ENCODE assay signal across 8 cellular contexts in the genomic region with DNA sequence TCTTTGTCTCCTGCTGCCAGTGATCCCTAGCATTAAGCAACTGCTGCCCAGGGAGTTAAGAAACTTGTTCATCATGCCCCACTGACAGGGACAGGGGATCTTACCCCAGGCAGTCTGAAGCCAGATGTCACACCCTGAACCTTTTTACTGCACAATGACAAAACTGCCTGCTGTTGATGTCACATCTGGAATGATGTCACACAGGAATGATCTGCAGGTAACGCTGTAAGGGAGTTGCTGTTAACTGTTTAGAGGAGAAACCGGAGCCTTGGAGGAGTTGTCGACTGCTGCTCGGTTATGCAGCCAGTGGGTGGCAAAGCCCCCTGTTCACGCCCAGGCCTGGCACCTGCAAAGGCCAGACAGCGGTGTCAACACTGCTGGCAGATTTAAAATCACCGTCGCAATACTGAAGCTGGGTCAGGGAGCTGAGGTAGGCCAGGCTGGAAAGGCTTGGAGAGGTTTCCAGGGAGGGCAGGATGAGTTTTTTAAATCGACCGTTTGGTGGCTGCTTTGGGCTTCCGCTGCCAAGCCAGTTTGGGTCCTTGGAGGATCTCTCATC. TPM values are rescaled to one million over a fixed set of nuclear protein-coding genes. Genes with fewer than 3 reads are reported as not detected.
A peak's percentile ranks its signal among the peaks of the same experiment; 100 is the strongest.
DNase-seq lines count a peak whose midpoint lies in the region; ATAC-seq and TF ChIP-seq lines count a peak whose summit lies in the region.

No MANE protein-coding gene starts in this region.

- H3K36me3 ChIP-seq in Panc1 (ENCODE audit: control insufficient read depth, insufficient read depth, low read length) (no peaks in the 10 kb centered on the region), fibroblast of lung (ENCODE audit: control insufficient read depth, insufficient read depth, low read length) (no peaks in the 10 kb centered on the region), psoas muscle (ENCODE audit: insufficient read depth in 1 of 2, low read depth in 1 of 2) (no peaks in the 10 kb centered on the region)

- peak; percentile 55 for ATAC-seq in Panc1
- ATAC-seq in psoas muscle = peak in 1 of 4 donors; percentile 5
- no peak for ATAC-seq in GM18907 (IDR thresholded peaks at IDR 0.05; ENCODE audit: unreplicated experiment)

- intact Hi-C loops in Panc1 (cut with micrococcal nuclease; ENCODE audit: unreplicated experiment) (no loop called here), psoas muscle (cut with DNase I) (no loop called here)

- H3K4me3 ChIP-seq in GM12864 (ENCODE audit: low read depth, low read length) (peak overlapping the region; percentile 61), Panc1 (ENCODE audit: low read depth in 2 of 2, low read length in 2 of 2) (peak overlapping the region; percentile 47 to 74), fibroblast of lung (replicated peaks in 1 of 4; ENCODE audit: control extremely low read depth in 1 of 4, insufficient read depth in 1 of 4, low read depth in 3 of 4, low read length in 4 of 4) (peak overlapping the region; percentile 26 to 59 (median 42)), psoas muscle (peak overlapping the region; percentile 70)

- no peak overlapping the region for H3K9ac ChIP-seq in fibroblast of lung (ENCODE audit: insufficient read depth, low read length)

- CTCF ChIA-PET in Panc1 (lab: Charles Lee) = interaction anchor here (0.6 to 1.9 kb wide), 8 partner anchors 14 to 114 kb away, joined by 3 to 6 read pairs (median 4); no protein-coding TSS in a partner anchor

- DNase-seq in GM12864 (ENCODE audit: low read depth) (no peak), Panc1 (ENCODE audit: low read depth, low spot score) (no peak), fibroblast of lung (ENCODE audit: low read depth in 2 of 2) (no peak), psoas muscle (no peak), AG08396 (ENCODE audit: low spot score) (no peak), UCSD-AML1 (lab: John Stamatoyannopoulos, UW; ENCODE audit: unreplicated experiment) (no peak)
- no peak for DNase-seq in activated CD4-positive, CD25-positive, alpha-beta regulatory T cell treated with anti-CD3 and anti-CD28 coated beads, Interleukin-2, amount 50 U/mL, for 72 hours

- H3K79me2 ChIP-seq in fibroblast of lung (ENCODE audit: control insufficient read depth, insufficient read depth, low read length) = no peaks in the 10 kb centered on the region

- H3K27ac ChIP-seq in Panc1 (ENCODE audit: low read length) (peak overlapping the region; percentile 52), fibroblast of lung (ENCODE audit: insufficient read depth, low read length) (no peak overlapping the region), psoas muscle (no peak overlapping the region)

- H3K4me2 ChIP-seq in fibroblast of lung (ENCODE audit: extremely low read depth, insufficient read depth, low read length) = peak overlapping the region; percentile 73

- in situ Hi-C loops in Panc1 (cut with HindIII; ENCODE audit: low pct_unique_long_range_greater_than_20kb, low sequenced_read_pairs) = no loop called here

- H3K27me3 ChIP-seq in Panc1 (ENCODE audit: control insufficient read depth, insufficient read depth, low read length) (no peaks in the 10 kb centered on the region), fibroblast of lung (ENCODE audit: control insufficient read depth, insufficient read depth, low read length) (peaks cover 16% of the 10 kb centered on the region), psoas muscle (ENCODE audit: insufficient read depth in 3 of 3, low read length in 2 of 3) (peaks cover 0 to 7% (median 0%) of the 10 kb centered on the region in 3 donors)

- H3K4me1 ChIP-seq in Panc1 (ENCODE audit: control insufficient read depth, insufficient read depth, low read length) (peaks cover 12% of the 10 kb centered on the region; the same call in 1 of the 2 replicates), fibroblast of lung (ENCODE audit: control insufficient read depth, extremely low read depth, insufficient read depth, low read length) (no peaks in the 10 kb centered on the region), psoas muscle (no peaks in the 10 kb centered on the region)

- 34 to 41% (median 38%) methylated on average over 11 of the region's 11 CpGs for WGBS in psoas muscle, 3 donors

- peak overlapping the region; percentile 7 for H2AFZ ChIP-seq in fibroblast of lung (ENCODE audit: low read length)

- POLR2A ChIA-PET in Panc1 (lab: Charles Lee) = no interaction called here

- H3K9me3 ChIP-seq in Panc1 (ENCODE audit: control insufficient read depth, insufficient read depth, low read depth, low read length) = no peaks in the 10 kb centered on the region
- no peaks in the 10 kb centered on the region for H3K9me3 ChIP-seq in fibroblast of lung (ENCODE audit: control insufficient read depth, insufficient read depth, low read depth, low read length)
- no peaks in the 10 kb centered on the region for H3K9me3 ChIP-seq in psoas muscle

- TF ChIP-seq CTCF in GM12864 (IDR thresholded peaks at IDR 0.05; ENCODE audit: low read depth, low read length, missing control alignments) (no peak), Panc1 (IDR thresholded peaks at IDR 0.05) (no peak), fibroblast of lung (conservative IDR thresholded peaks at IDR 0.05 in 1 of 2, IDR thresholded peaks at IDR 0.05 in 1 of 2; ENCODE audit: low read depth in 1 of 2, low read length in 2 of 2) (no peak), psoas muscle (IDR thresholded peaks at IDR 0.05) (no peak)

- BruUV-seq in Panc1 (replicated peaks; lab: Mats Ljungman, UMichigan) = no TSS peak

- H4K20me1 ChIP-seq in fibroblast of lung (ENCODE audit: control insufficient read depth, extremely low read depth, insufficient read depth, low read length) = no peaks in the 10 kb centered on the region

RNA-seq across cellular contexts. Expression of a gene that starts 10.0 kb away (rescaled TPM):
- total RNA-seq in Panc1 (2021; ENCODE audit: unreplicated experiment) (2.6 TPM), fibroblast of lung (under 0.01 and 0.17 TPM in 2 replicates), psoas muscle (under 1 TPM; 0.05 to 0.30 (median 0.07) TPM)
- polyA plus RNA-seq in Panc1 (2012; ENCODE audit: insufficient read length) = 4.9 TPM
- polyA plus RNA-seq in fibroblast of lung (0.01 and 0.02 TPM in 2 replicates), psoas muscle (under 1 TPM; 0.04 to 0.09 (median 0.08) TPM)
- 0.01 TPM in 1 of 2 replicates, not detected in the other for polyA plus RNA-seq in fibroblast of lung (2012)
- not detected in 2 replicates for polyA minus RNA-seq in fibroblast of lung (ENCODE audit: low replicate concordance)
